Comparison of ENCODE assay signal across 19 cellular contexts in genomic region chrX:68868902-68869800, GRCh38. TPM values are rescaled to one million over a fixed set of nuclear protein-coding genes. Genes with fewer than 3 reads are reported as not detected.
DNase-seq lines count a peak whose midpoint lies in the region; ATAC-seq and TF ChIP-seq lines count a peak whose summit lies in the region.
"Had no signal": no experiment of that assay in that cellular context is flagged by ENCODE, and none has a peak within 500 bp of the region (broad histone marks: within the 10 kb centered on the region; RNA-seq: fewer than 3 reads in every experiment).

No MANE protein-coding gene starts in this region.

- 25% methylated on average over 4 of the region's 5 CpGs for WGBS in right lobe of liver (ENCODE audit: insufficient coverage, low coverage, low lambda C conversion rate, missing lambda C conversion rate)

- H3K4me3 Mint-ChIP-seq in activated naive CD8-positive, alpha-beta T cell treated with anti-CD3 and anti-CD28 coated beads, Interleukin-2, amount 10 ng/mL, durations not matched to agents 7 days and 5 days = no peak overlapping the region
- no peak overlapping the region for H3K4me3 Mint-ChIP-seq in activated naive CD8-positive, alpha-beta T cell treated with anti-CD3 and anti-CD28 coated beads for 36 hours
- peak overlapping the region in 1 of 3 donors; percentile 0 for H3K4me3 Mint-ChIP-seq in T-cell
- H3K4me3 Mint-ChIP-seq in neural progenitor cell = no peak overlapping the region
- H3K4me3 Mint-ChIP-seq: naive B cell had no signal

- H3K4me1 ChIP-seq in right lobe of liver (peaks cover 0 to 20% (median 4%) of the 10 kb centered on the region in 4 donors), neural progenitor cell (peaks cover 8% of the 10 kb centered on the region)

- no peak overlapping the region for H3K4me2 ChIP-seq in neural progenitor cell

- no peaks in the 10 kb centered on the region for H3K36me3 Mint-ChIP-seq in activated naive CD8-positive, alpha-beta T cell treated with anti-CD3 and anti-CD28 coated beads, Interleukin-2, amount 10 ng/mL, durations not matched to agents 7 days and 5 days
- no peaks in the 10 kb centered on the region for H3K36me3 Mint-ChIP-seq in activated naive CD8-positive, alpha-beta T cell treated with anti-CD3 and anti-CD28 coated beads for 36 hours
- no peaks in the 10 kb centered on the region for H3K36me3 Mint-ChIP-seq in T-cell
- H3K36me3 Mint-ChIP-seq in neural progenitor cell = no peaks in the 10 kb centered on the region
- H3K36me3 Mint-ChIP-seq: naive B cell had no signal

- no peak for TF ChIP-seq POLR2A in right lobe of liver (IDR thresholded peaks at IDR 0.05)

- ATAC-seq in activated naive CD8-positive, alpha-beta T cell treated with anti-CD3 and anti-CD28 coated beads, Interleukin-2, amount 10 ng/mL, durations not matched to agents 7 days and 5 days (ENCODE audit: low read depth) = peak; percentile 63
- ATAC-seq in T-cell (replicated peaks in 1 of 4) (peak in 3 of 4 experiments; percentile 37 to 70 (median 49)), right lobe of liver (peak; percentile 80 to 95 (median 88))
- ATAC-seq: K562 had no signal

- H3K4me3 ChIP-seq in right lobe of liver (no peak overlapping the region), neural progenitor cell (no peak overlapping the region)
- H3K4me3 ChIP-seq: K562 had no signal

- H3K9ac ChIP-seq in neural progenitor cell = no peak overlapping the region

- H3K27ac ChIP-seq in right lobe of liver = peak overlapping the region in 2 of 3 donors; percentile 10 to 29
- H3K27ac ChIP-seq in neural progenitor cell = no peak overlapping the region

- H3F3A ChIP-seq in neural progenitor cell (ENCODE audit: low read depth) = no peaks in the 10 kb centered on the region

- H3K9me3 Mint-ChIP-seq in activated naive CD8-positive, alpha-beta T cell treated with anti-CD3 and anti-CD28 coated beads, Interleukin-2, amount 10 ng/mL, durations not matched to agents 7 days and 5 days = no peaks in the 10 kb centered on the region
- no peaks in the 10 kb centered on the region for H3K9me3 Mint-ChIP-seq in activated naive CD8-positive, alpha-beta T cell treated with anti-CD3 and anti-CD28 coated beads for 36 hours
- H3K9me3 Mint-ChIP-seq in T-cell (no peaks in the 10 kb centered on the region), neural progenitor cell (no peaks in the 10 kb centered on the region)
- H3K9me3 Mint-ChIP-seq: naive B cell had no signal

- intact Hi-C loops in right lobe of liver (cut with DNase I) = no loop called here

- no peaks in the 10 kb centered on the region for H3K79me2 ChIP-seq in neural progenitor cell (ENCODE audit: low read depth)

- no peak for DNase-seq in activated naive CD8-positive, alpha-beta T cell treated with anti-CD3 and anti-CD28 coated beads, Interleukin-2, amount 10 ng/mL, durations not matched to agents 7 days and 5 days
- no peak for DNase-seq in activated naive CD8-positive, alpha-beta T cell treated with anti-CD3 and anti-CD28 coated beads for 36 hours
- no peak for DNase-seq in T-cell
- peak in 1 of 3 donors; percentile 54 for DNase-seq in right lobe of liver
- DNase-seq in neural progenitor cell (ENCODE audit: low spot score) = no peak
- no peak for DNase-seq in HCEC 1CT
- DNase-seq in NCI-H1105 (lab: John Stamatoyannopoulos, UW) = no peak
- DNase-seq: amniotic stem cell; cortex of kidney; GF-D8; MM.1S; naive B cell; NCI-H146; NCI-H2171; NCI-H524 treated with DMSO at 0.1 percent for 48 hours; retina; stimulated activated CD4-positive, alpha-beta T cell treated with anti-CD3 and anti-CD28 coated beads, Interleukin-12 subunit alpha, Interleukin-12 subunit beta, amount 100 ng/mL, for 4 hours; T1000 had no signal

- no peaks in the 10 kb centered on the region for H3K9me3 ChIP-seq in right lobe of liver
- H3K9me3 ChIP-seq in neural progenitor cell (ENCODE audit: low read depth) = no peaks in the 10 kb centered on the region

- H3K4me1 Mint-ChIP-seq in activated naive CD8-positive, alpha-beta T cell treated with anti-CD3 and anti-CD28 coated beads, Interleukin-2, amount 10 ng/mL, durations not matched to agents 7 days and 5 days = peaks cover 8% of the 10 kb centered on the region
- H3K4me1 Mint-ChIP-seq in activated naive CD8-positive, alpha-beta T cell treated with anti-CD3 and anti-CD28 coated beads for 36 hours = peaks cover 8% of the 10 kb centered on the region
- peaks cover 10 to 14% (median 12%) of the 10 kb centered on the region in 3 donors for H3K4me1 Mint-ChIP-seq in T-cell
- H3K4me1 Mint-ChIP-seq in neural progenitor cell = peaks cover 47% of the 10 kb centered on the region

- H3K27me3 ChIP-seq in right lobe of liver (no peaks in the 10 kb centered on the region), neural progenitor cell (no peaks in the 10 kb centered on the region)

- TF ChIP-seq CTCF in right lobe of liver (IDR thresholded peaks at IDR 0.05) (no peak), neural progenitor cell (IDR thresholded peaks at IDR 0.05) (no peak)

- POLR2A ChIA-PET in activated naive CD8-positive, alpha-beta T cell treated with anti-CD3 and anti-CD28 coated beads, Interleukin-2, amount 10 ng/mL, durations not matched to agents 7 days and 5 days (lab: Charles Lee) = no interaction called here
- POLR2A ChIA-PET in T-cell (lab: Charles Lee) = no interaction called here

- no peaks in the 10 kb centered on the region for H4K20me1 ChIP-seq in neural progenitor cell (ENCODE audit: low read depth)

- CTCF ChIA-PET in T-cell (lab: Charles Lee) = interaction anchor here in 1 of 2 donors (0.9 kb wide), 1 partner anchor 41 kb away, joined by 3 read pairs; no protein-coding TSS in a partner anchor

- no peak overlapping the region for H2AFZ ChIP-seq in neural progenitor cell (replicated peaks)

- H3K36me3 ChIP-seq in right lobe of liver = no peaks in the 10 kb centered on the region
- H3K36me3 ChIP-seq in neural progenitor cell = no peaks in the 10 kb centered on the region

- no peaks in the 10 kb centered on the region for H3K27me3 Mint-ChIP-seq in activated naive CD8-positive, alpha-beta T cell treated with anti-CD3 and anti-CD28 coated beads, Interleukin-2, amount 10 ng/mL, durations not matched to agents 7 days and 5 days
- no peaks in the 10 kb centered on the region for H3K27me3 Mint-ChIP-seq in activated naive CD8-positive, alpha-beta T cell treated with anti-CD3 and anti-CD28 coated beads for 36 hours
- H3K27me3 Mint-ChIP-seq in T-cell (peaks cover 0 to 18% of the 10 kb centered on the region in 2 donors), neural progenitor cell (ENCODE audit: insufficient read depth, low read depth) (peaks cover 14% of the 10 kb centered on the region)

- H3K27ac Mint-ChIP-seq in activated naive CD8-positive, alpha-beta T cell treated with anti-CD3 and anti-CD28 coated beads, Interleukin-2, amount 10 ng/mL, durations not matched to agents 7 days and 5 days = peak overlapping the region; percentile 73
- no peak overlapping the region for H3K27ac Mint-ChIP-seq in activated naive CD8-positive, alpha-beta T cell treated with anti-CD3 and anti-CD28 coated beads for 36 hours
- H3K27ac Mint-ChIP-seq in T-cell (peak overlapping the region; percentile 23 to 74), neural progenitor cell (no peak overlapping the region)

RNA-seq across cellular contexts. Expression of gene EFNB1, which starts 40.3 kb away (rescaled TPM):
- 1 to 10 TPM; 4.1 to 4.8 TPM for total RNA-seq in activated naive CD8-positive, alpha-beta T cell treated with anti-CD3 and anti-CD28 coated beads, Interleukin-2, amount 10 ng/mL, durations not matched to agents 7 days and 5 days
- total RNA-seq in activated naive CD8-positive, alpha-beta T cell treated with anti-CD3 and anti-CD28 coated beads for 36 hours = 1 to 10 TPM; 4.3 to 4.5 TPM
- 1 to 10 TPM; 3.9 to 7.8 (median 7.4) TPM for total RNA-seq in T-cell
- total RNA-seq in right lobe of liver = 10 to 100 TPM in 3 of 6 experiments, 1 to 10 TPM in 3; 6.1 to 17.4 (median 10.4) TPM
- total RNA-seq in neural progenitor cell (ENCODE audit: low replicate concordance) = 25.4 and 57.1 TPM in 2 replicates

Comparison
In these comparisons a context has a peak if more than half of its experiments do, and no peak if none do; other contexts are left out.
1. H3K27ac Mint-ChIP-seq: peak in activated naive CD8-positive, alpha-beta T cell treated with anti-CD3 and anti-CD28 coated beads, Interleukin-2, amount 10 ng/mL, durations not matched to agents 7 days and 5 days (single experiment) and T-cell (2 of 2); none in activated naive CD8-positive, alpha-beta T cell treated with anti-CD3 and anti-CD28 coated beads for 36 hours (single experiment) and neural progenitor cell (single experiment).
2. Peak in every context shown above with its lines, with median percentiles within 50 percentile points of each other: ATAC-seq.